In genomic region chr2:99821039-99821438, GRCh38 we compare ENCODE assay signal across 2 cellular contexts.
TF ChIP-seq lines count a peak whose summit lies in the region.

No MANE protein-coding gene starts in this region.

TF ChIP-seq in IMR-90, 13 proteins besides CTCF, POLR2A, EP300 and RAD21:
- TF ChIP-seq ELK1 (IDR thresholded peaks at IDR 0.05; ENCODE audit: borderline replicate concordance, low read depth, low read length): no peak
- TF ChIP-seq SMC3 (IDR thresholded peaks at IDR 0.05; ENCODE audit: low read depth, low read length): no peak
- TF ChIP-seq NFE2L2 (IDR thresholded peaks at IDR 0.05; ENCODE audit: low read depth, low read length): no peak
- no peak for TF ChIP-seq BHLHE40 (IDR thresholded peaks at IDR 0.05; ENCODE audit: low read depth, low read length)
- TF ChIP-seq USF2 (IDR thresholded peaks at IDR 0.05; ENCODE audit: low read depth, low read length): no peak
- no peak for TF ChIP-seq MAFK (IDR thresholded peaks at IDR 0.05; ENCODE audit: low read depth, low read length)
- no peak for TF ChIP-seq RFX5 (IDR thresholded peaks at IDR 0.05; ENCODE audit: low read depth, low read length)
- TF ChIP-seq MXI1 (IDR thresholded peaks at IDR 0.05; ENCODE audit: borderline replicate concordance, low read depth, low read length): no peak
- TF ChIP-seq CEBPB (IDR thresholded peaks at IDR 0.05; ENCODE audit: low read depth, low read length): no peak
- no peak for TF ChIP-seq CHD1 (IDR thresholded peaks at IDR 0.05; ENCODE audit: low read depth, low read length)
- TF ChIP-seq RCOR1 (IDR thresholded peaks at IDR 0.05; ENCODE audit: insufficient replicate concordance, low read length): no peak
- no peak for TF ChIP-seq MAZ (IDR thresholded peaks at IDR 0.05; ENCODE audit: borderline replicate concordance, low read depth, low read length)
- TF ChIP-seq FOS (IDR thresholded peaks at IDR 0.05; ENCODE audit: low read depth, low read length): no peak

TF ChIP-seq in SK-N-SH treated with all-trans-retinoic acid at 6 μM for 48 hours, 23 proteins besides CTCF, POLR2A, EP300 and RAD21 (continued from another document):
- TF ChIP-seq POU6F1 (CRISPR knock-in tag; IDR thresholded peaks at IDR 0.05; ENCODE audit: borderline replicate concordance, low read depth) (no peak), TSHZ2 (CRISPR knock-in tag; IDR thresholded peaks at IDR 0.05) (no peak), ZFP30 (CRISPR knock-in tag; IDR thresholded peaks at IDR 0.05) (no peak), CSDC2 (CRISPR knock-in tag; IDR thresholded peaks at IDR 0.05) (no peak), ZC3H10 (CRISPR knock-in tag; IDR thresholded peaks at IDR 0.05) (no peak), ISL1 (CRISPR knock-in tag; IDR thresholded peaks at IDR 0.05) (no peak), CSRNP3 (CRISPR knock-in tag; IDR thresholded peaks at IDR 0.05) (no peak), ZNF70 (CRISPR knock-in tag; IDR thresholded peaks at IDR 0.05) (no peak), OSR1 (CRISPR knock-in tag; IDR thresholded peaks at IDR 0.05) (no peak), RARB (CRISPR knock-in tag; IDR thresholded peaks at IDR 0.05) (no peak), TCF4 (CRISPR knock-in tag; IDR thresholded peaks at IDR 0.05; ENCODE audit: borderline replicate concordance) (no peak), ARNTL (CRISPR knock-in tag; IDR thresholded peaks at IDR 0.05; ENCODE audit: borderline replicate concordance, low read depth) (no peak), ZFP3 (CRISPR knock-in tag; IDR thresholded peaks at IDR 0.05) (no peak), PATZ1 (CRISPR knock-in tag; IDR thresholded peaks at IDR 0.05; ENCODE audit: borderline replicate concordance) (no peak)
